ENCODE assay signal across 2 cellular contexts in genomic region chr1:242524571-242525359, GRCh38.
A peak's percentile ranks its signal among the peaks of the same experiment; 100 is the strongest.
TF ChIP-seq lines count a peak whose summit lies in the region.

Gene PLD5 (minus strand): TSS chr1:242524697.

TF ChIP-seq in H1, 55 proteins besides CTCF, POLR2A, EP300 and RAD21 (continued from another document):
- TF ChIP-seq TAF1 (IDR thresholded peaks at IDR 0.05; ENCODE audit: low read depth, low read length) (peak; percentile 49; the same call in 1 of the 2 replicates), RNF2 (IDR thresholded peaks at IDR 0.05; ENCODE audit: borderline replicate concordance, low read depth, low read length, missing control alignments, poor library complexity, severe bottlenecking) (peak; percentile 50), NRF1 (IDR thresholded peaks at IDR 0.05; ENCODE audit: low read depth, low read length) (no peak), HDAC2 (IDR thresholded peaks at IDR 0.05; ENCODE audit: borderline replicate concordance in 1 of 2, low read depth in 2 of 2, low read length in 2 of 2) (no peak), PHF8 (conservative IDR thresholded peaks at IDR 0.05; ENCODE audit: low read depth, low read length) (peak; percentile 40), MAX (IDR thresholded peaks at IDR 0.05) (peak; percentile 81), ASH2L (IDR thresholded peaks at IDR 0.05; ENCODE audit: low read length) (peak; percentile 50), POU5F1 (IDR thresholded peaks at IDR 0.05; ENCODE audit: low read depth, low read length) (no peak), EGR1 (IDR thresholded peaks at IDR 0.05; ENCODE audit: borderline replicate concordance, low read depth, low read length) (0 out of 2 replicates have a peak, but pooled peaks have one; percentile 1), RBBP5 (IDR thresholded peaks at IDR 0.05; ENCODE audit: borderline replicate concordance, low read depth, low read length) (peak; percentile 62; the same call in 1 of the 2 replicates), SP4 (IDR thresholded peaks at IDR 0.05; ENCODE audit: low read length) (no peak), TBP (IDR thresholded peaks at IDR 0.05; ENCODE audit: low read depth, low read length) (peak; percentile 45; the same call in 1 of the 2 replicates), SIX5 (IDR thresholded peaks at IDR 0.05; ENCODE audit: low read depth, low read length) (no peak), ZNF274 (IDR thresholded peaks at IDR 0.05; ENCODE audit: borderline replicate concordance, extremely low read depth, low read length) (no peak)
- TF ChIP-seq, protein P1, sequence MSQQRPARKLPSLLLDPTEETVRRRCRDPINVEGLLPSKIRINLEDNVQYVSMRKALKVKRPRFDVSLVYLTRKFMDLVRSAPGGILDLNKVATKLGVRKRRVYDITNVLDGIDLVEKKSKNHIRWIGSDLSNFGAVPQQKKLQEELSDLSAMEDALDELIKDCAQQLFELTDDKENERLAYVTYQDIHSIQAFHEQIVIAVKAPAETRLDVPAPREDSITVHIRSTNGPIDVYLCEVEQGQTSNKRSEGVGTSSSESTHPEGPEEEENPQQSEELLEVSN (IDR thresholded peaks at IDR 0.05): peak; percentile 89

TF ChIP-seq in neural cell, 6 proteins besides CTCF, POLR2A, EP300 and RAD21 (continued from another document):
- TF ChIP-seq REST (IDR thresholded peaks at IDR 0.05; ENCODE audit: borderline replicate concordance) (peak; percentile 13), TAF1 (IDR thresholded peaks at IDR 0.05; ENCODE audit: low read depth) (no peak), POLR2AphosphoS5 (IDR thresholded peaks at IDR 0.05) (no peak), MXI1 (conservative IDR thresholded peaks at IDR 0.05; ENCODE audit: poor library complexity, severe bottlenecking) (peak; percentile 57)
TF ChIP-seq in neural cell: peak in this region for 3.
